11 cellular contexts compared by ENCODE assay signal in genomic region chr7:2643386-2644229, GRCh38. TPM values are rescaled to one million over a fixed set of nuclear protein-coding genes. Genes with fewer than 3 reads are reported as not detected.
DNase-seq lines count a peak whose midpoint lies in the region; ATAC-seq and TF ChIP-seq lines count a peak whose summit lies in the region.
"Had no signal": no experiment of that assay in that cellular context is flagged by ENCODE, and none has a peak within 500 bp of the region (broad histone marks: within the 10 kb centered on the region; RNA-seq: fewer than 3 reads in every experiment).

No MANE protein-coding gene starts in this region.

- H3K4me1 ChIP-seq in BE2C = peaks cover 44% of the 10 kb centered on the region
- peaks cover 3% of the 10 kb centered on the region; the same call in 1 of the 2 replicates for H3K4me1 ChIP-seq in H9 (ENCODE audit: insufficient read depth, low read length)

- no peak overlapping the region for H2BK15ac ChIP-seq in H9 (ENCODE audit: low read depth, low read length)

- H4K20me1 ChIP-seq in H9 (ENCODE audit: control insufficient read depth, insufficient read depth, insufficient read length) = no peaks in the 10 kb centered on the region
- no peaks in the 10 kb centered on the region for H4K20me1 ChIP-seq in SU-DHL-6 (ENCODE audit: low read depth, low read length)

- no peak overlapping the region for H3K4me3 ChIP-seq in BE2C (ENCODE audit: low read depth, low read length)
- H3K4me3 ChIP-seq in SU-DHL-6 (ENCODE audit: insufficient read depth, low read length, poor library complexity, severe bottlenecking) = no peak overlapping the region
- H3K4me3 ChIP-seq in kidney epithelial cell (ENCODE audit: low read depth, low read length) = no peak overlapping the region
- H3K4me3 ChIP-seq: right atrium auricular region had no signal

- no peak overlapping the region for H2AFZ ChIP-seq in H9 (ENCODE audit: low read length)
- no peak overlapping the region for H2AFZ ChIP-seq in SU-DHL-6 (ENCODE audit: low read depth, low read length, severe bottlenecking)

- no peak overlapping the region for H3T11ph ChIP-seq in H9 (ENCODE audit: low read length)

- no peak overlapping the region for H2AK5ac ChIP-seq in H9 (ENCODE audit: insufficient read length, low read length)

- H3K18ac ChIP-seq in H9 (ENCODE audit: insufficient read length, low read depth, low read length) = no peak overlapping the region

- H4K91ac ChIP-seq in H9 (ENCODE audit: insufficient read length, low read depth, low read length) = no peak overlapping the region

- peaks cover 15% of the 10 kb centered on the region for H3K36me3 ChIP-seq in BE2C
- H3K36me3 ChIP-seq in SU-DHL-6 (ENCODE audit: low read length) = no peaks in the 10 kb centered on the region
- H3K36me3 ChIP-seq in kidney epithelial cell (ENCODE audit: control insufficient read depth, insufficient read depth, low read length) = peaks cover 3% of the 10 kb centered on the region

- no peak overlapping the region for H4K8ac ChIP-seq in H9 (replicated peaks; ENCODE audit: insufficient read length, low read depth, low read length)

- no peak overlapping the region for H3K9ac ChIP-seq in H9 (ENCODE audit: extremely low read depth, insufficient read length, low read length)
- no peak overlapping the region for H3K9ac ChIP-seq in SU-DHL-6 (ENCODE audit: low read length)

- H2BK12ac ChIP-seq in H9 (ENCODE audit: insufficient read length, low read depth, low read length) = no peak overlapping the region

- H3K79me1 ChIP-seq in H9 (ENCODE audit: insufficient read depth, low read depth, low read length, poor library complexity, severe bottlenecking) = peaks cover 3% of the 10 kb centered on the region

- H3K4me2 ChIP-seq in H9 (ENCODE audit: insufficient read depth, insufficient read length, low read length) (no peak overlapping the region), SU-DHL-6 (ENCODE audit: low read depth, low read length, poor library complexity, severe bottlenecking) (no peak overlapping the region)

- H3K27ac ChIP-seq in H9 (ENCODE audit: insufficient read length, low read depth, low read length) = no peak overlapping the region
- no peak overlapping the region for H3K27ac ChIP-seq in SU-DHL-6 (ENCODE audit: low read depth, low read length)
- H3K27ac ChIP-seq: right atrium auricular region had no signal

- no peak overlapping the region; a peak in 1 of 5 replicates for H3K4me3 Mint-ChIP-seq in H9
- H3K4me3 Mint-ChIP-seq: activated naive CD8-positive, alpha-beta T cell treated with anti-CD3 and anti-CD28 coated beads for 36 hours had no signal

- H3K36me3 Mint-ChIP-seq in H9 (ENCODE audit: insufficient read depth in 1 of 3, low read depth in 3 of 3) = peaks cover 0 to 4% (median 0%) of the 10 kb centered on the region in 3 experiments; a peak in 3 of 7 replicates
- H3K36me3 Mint-ChIP-seq: activated naive CD8-positive, alpha-beta T cell treated with anti-CD3 and anti-CD28 coated beads for 36 hours had no signal

- TF ChIP-seq CTCF in BE2C (IDR thresholded peaks at IDR 0.05; ENCODE audit: low read depth, low read length) (peak; percentile 46), H9 (conservative IDR thresholded peaks at IDR 0.05) (peak; percentile 51), SU-DHL-6 (IDR thresholded peaks at IDR 0.05; ENCODE audit: insufficient read depth, low read length, poor library complexity, severe bottlenecking) (peak; percentile 60), kidney epithelial cell (IDR thresholded peaks at IDR 0.05; ENCODE audit: insufficient read depth, low read length, poor library complexity, severe bottlenecking) (peak; percentile 34)

- H3K23me2 ChIP-seq in H9 (ENCODE audit: insufficient read length, low read depth, low read length, poor library complexity, severe bottlenecking) = no peaks in the 10 kb centered on the region

- DNase-seq in BE2C (no peak), H9 (peak; percentile 66), kidney epithelial cell (ENCODE audit: low read depth) (no peak), SW 1271 (lab: John Stamatoyannopoulos, UW) (no peak), NCI-H82 (lab: John Stamatoyannopoulos, UW) (no peak), NCI-H187 (lab: John Stamatoyannopoulos, UW) (no peak)
- DNase-seq: activated naive CD8-positive, alpha-beta T cell treated with anti-CD3 and anti-CD28 coated beads for 36 hours; NCI-H526 treated with DMSO at 0.1 percent for 48 hours had no signal

- ATAC-seq in GM21737 (IDR thresholded peaks at IDR 0.05; ENCODE audit: unreplicated experiment) = no peak

- no peak overlapping the region for H3K56ac ChIP-seq in H9 (ENCODE audit: insufficient read length, low read depth, low read length)

- H3K23ac ChIP-seq in H9 (ENCODE audit: insufficient read length, low read depth, low read length) = no peak overlapping the region

- H3K27ac Mint-ChIP-seq in H9 = peak overlapping the region; percentile 40 to 88 (median 85); a peak in 3 of 7 replicates
- H3K27ac Mint-ChIP-seq: activated naive CD8-positive, alpha-beta T cell treated with anti-CD3 and anti-CD28 coated beads for 36 hours had no signal

- H3F3A ChIP-seq in SU-DHL-6 (ENCODE audit: insufficient read depth) = no peaks in the 10 kb centered on the region

- H3K27me3 ChIP-seq in BE2C (no peaks in the 10 kb centered on the region), H9 (ENCODE audit: insufficient read depth, low read length) (no peaks in the 10 kb centered on the region), SU-DHL-6 (ENCODE audit: low read length) (no peaks in the 10 kb centered on the region), kidney epithelial cell (ENCODE audit: control insufficient read depth, insufficient read depth, low read length) (no peaks in the 10 kb centered on the region)
- H3K27me3 ChIP-seq: right atrium auricular region had no signal

- H4K5ac ChIP-seq in H9 (ENCODE audit: insufficient read length, low read depth, low read length) = no peak overlapping the region

- peaks cover 3% of the 10 kb centered on the region; the same call in 1 of the 2 replicates for H3K79me2 ChIP-seq in H9 (ENCODE audit: insufficient read depth, low read length)
- no peaks in the 10 kb centered on the region for H3K79me2 ChIP-seq in SU-DHL-6 (ENCODE audit: insufficient read depth, low read length)

- peaks cover 21 to 36% of the 10 kb centered on the region in 2 experiments for H3K4me1 Mint-ChIP-seq in H9

- no CpG with 5 or more reads among the region's 29 CpGs for WGBS in H9 (ENCODE audit: extremely low coverage, insufficient read length, low lambda C conversion rate)

- no peaks in the 10 kb centered on the region for H3K9me3 ChIP-seq in BE2C
- no peaks in the 10 kb centered on the region for H3K9me3 ChIP-seq in H9 (ENCODE audit: control insufficient read depth, low read depth, low read length)
- no peaks in the 10 kb centered on the region for H3K9me3 ChIP-seq in SU-DHL-6 (ENCODE audit: insufficient read depth, low read length)
- H3K9me3 ChIP-seq: right atrium auricular region had no signal

- no peaks in the 10 kb centered on the region for H3K27me3 Mint-ChIP-seq in H9 (ENCODE audit: low read depth)
- H3K27me3 Mint-ChIP-seq: activated naive CD8-positive, alpha-beta T cell treated with anti-CD3 and anti-CD28 coated beads for 36 hours had no signal

- no peak overlapping the region; the same call in 1 of the 2 replicates for H3K14ac ChIP-seq in H9 (ENCODE audit: insufficient read depth, low read length)

- H2BK5ac ChIP-seq in H9 (ENCODE audit: insufficient read length, low read length) = no peak overlapping the region

- H3K4ac ChIP-seq in H9 (ENCODE audit: low read depth, low read length) = no peak overlapping the region

- no peak overlapping the region for H2BK120ac ChIP-seq in H9 (ENCODE audit: low read depth, low read length, poor library complexity, severe bottlenecking)

- no peak overlapping the region for H2BK20ac ChIP-seq in H9 (ENCODE audit: low read depth, low read length, poor library complexity, severe bottlenecking)

- no peaks in the 10 kb centered on the region for H3K9me2 ChIP-seq in SU-DHL-6 (replicated peaks; ENCODE audit: insufficient read depth, low read length)

- H3K9me3 Mint-ChIP-seq in H9 = no peaks in the 10 kb centered on the region
- H3K9me3 Mint-ChIP-seq: activated naive CD8-positive, alpha-beta T cell treated with anti-CD3 and anti-CD28 coated beads for 36 hours had no signal

RNA-seq across cellular contexts. Expression of gene TTYH3, which starts 11.8 kb away (rescaled TPM):
- polyA plus RNA-seq in BE2C (2012; ENCODE audit: insufficient read depth, insufficient read length, low read depth) = 127 TPM
- total RNA-seq in H9 (2021) = 122 TPM in 2 replicates
- 106 and 118 TPM in 2 replicates for total RNA-seq in kidney epithelial cell

RNA-seq across cellular contexts. Expression of gene AMZ1, which starts 44.4 kb away (rescaled TPM):
- 2.3 TPM for polyA plus RNA-seq in BE2C (2012; ENCODE audit: insufficient read depth, insufficient read length, low read depth)
- 0.74 and 0.90 TPM in 2 replicates for total RNA-seq in H9 (2021)
- 2.8 and 5.6 TPM in 2 replicates for total RNA-seq in kidney epithelial cell
